ENCODE assay signal across 8 cellular contexts in genomic region chr22:30196141-30196866, GRCh38. TPM values are rescaled to one million over a fixed set of nuclear protein-coding genes. Genes with fewer than 3 reads are reported as not detected.
DNase-seq lines count a peak whose midpoint lies in the region; ATAC-seq and FAIRE-seq lines count a peak whose summit lies in the region.

No MANE protein-coding gene starts in this region.

- H3K4me3 ChIP-seq in skeletal muscle cell (ENCODE audit: low read depth, low read length) = no peak overlapping the region

- DNase-seq in COLO668 (lab: John Stamatoyannopoulos, UW; ENCODE audit: unreplicated experiment) (peak; percentile 87), HT-29 (ENCODE audit: low spot score) (peak; percentile 86), RCC 7860 (ENCODE audit: low spot score) (peak; percentile 99), hepatic stellate cell (ENCODE audit: low spot score) (peak; percentile 84), skeletal muscle cell (ENCODE audit: low read depth) (peak; percentile 100), NCI-H2081 treated with DMSO at 0.1 percent for 48 hours (lab: John Stamatoyannopoulos, UW) (no peak)
- DNase-seq in activated naive CD8-positive, alpha-beta T cell treated with anti-CD3 and anti-CD28 coated beads for 36 hours = peak; percentile 38

- H3K4me3 Mint-ChIP-seq in activated naive CD8-positive, alpha-beta T cell treated with anti-CD3 and anti-CD28 coated beads for 36 hours = peak overlapping the region; percentile 29

- H3K27me3 Mint-ChIP-seq in activated naive CD8-positive, alpha-beta T cell treated with anti-CD3 and anti-CD28 coated beads for 36 hours = no peaks in the 10 kb centered on the region

- H3K9me3 Mint-ChIP-seq in activated naive CD8-positive, alpha-beta T cell treated with anti-CD3 and anti-CD28 coated beads for 36 hours = peaks cover 2% of the 10 kb centered on the region

- no peak for ATAC-seq in GM21576 (IDR thresholded peaks at IDR 0.05; ENCODE audit: unreplicated experiment)

- peaks cover 57% of the 10 kb centered on the region for H3K4me1 Mint-ChIP-seq in activated naive CD8-positive, alpha-beta T cell treated with anti-CD3 and anti-CD28 coated beads for 36 hours

- peaks cover 6% of the 10 kb centered on the region for H3K36me3 Mint-ChIP-seq in activated naive CD8-positive, alpha-beta T cell treated with anti-CD3 and anti-CD28 coated beads for 36 hours

- peak; percentile 92 for FAIRE-seq in RCC 7860 (lab: Jason Lieb, UNC)

- peak overlapping the region; percentile 90 for H3K27ac Mint-ChIP-seq in activated naive CD8-positive, alpha-beta T cell treated with anti-CD3 and anti-CD28 coated beads for 36 hours

RNA-seq across cellular contexts. Expression of gene LIF, which starts 50.3 kb away (rescaled TPM):
- 48.5 and 50.2 TPM in 2 replicates for total RNA-seq in HT-29 (2014; rRNA removed; shearing (Covaris generic))
- total RNA-seq in activated naive CD8-positive, alpha-beta T cell treated with anti-CD3 and anti-CD28 coated beads for 36 hours = 100 to 1,000 TPM; 282 to 288 TPM
